In the genomic region with DNA sequence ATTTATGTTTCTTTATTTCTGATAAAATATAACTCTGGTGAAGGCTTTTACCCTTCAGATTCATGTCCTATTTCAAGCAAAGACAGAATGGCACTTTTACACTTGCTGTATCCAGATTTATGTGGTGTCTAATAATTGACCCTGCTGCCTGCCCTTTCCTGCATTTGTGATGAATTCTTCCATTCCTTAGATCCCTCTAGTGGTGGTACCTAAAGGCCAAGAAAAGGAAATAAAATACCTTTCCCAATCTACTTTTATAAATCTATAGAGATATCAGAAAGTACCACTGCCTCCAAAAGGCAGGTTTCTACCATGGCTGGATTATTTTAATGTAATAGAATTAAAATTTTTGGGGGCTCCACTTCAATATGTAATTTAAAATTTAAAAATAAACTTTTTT, we compare ENCODE assay signal across 16 cellular contexts. TPM values are rescaled to one million over a fixed set of nuclear protein-coding genes. Genes with fewer than 3 reads are reported as not detected.
DNase-seq lines count a peak whose midpoint lies in the region; ATAC-seq, FAIRE-seq and TF ChIP-seq lines count a peak whose summit lies in the region.
"Had no signal": no experiment of that assay in that cellular context is flagged by ENCODE, and none has a peak within 500 bp of the region (broad histone marks: within the 10 kb centered on the region; RNA-seq: fewer than 3 reads in every experiment).

No MANE protein-coding gene starts in this region.

- no peak overlapping the region for H3K9ac ChIP-seq in astrocyte (ENCODE audit: low read length)

- H3K4me1 Mint-ChIP-seq in GM23338, result no peaks in the 10 kb centered on the region
- peaks cover 4% of the 10 kb centered on the region for H3K4me1 Mint-ChIP-seq in astrocyte (ENCODE audit: low read depth, unreplicated experiment)
- H3K4me1 Mint-ChIP-seq in CD14-positive monocyte, result no peaks in the 10 kb centered on the region
- H3K4me1 Mint-ChIP-seq: activated CD4-positive, alpha-beta memory T cell treated with anti-CD3 and anti-CD28 coated beads, Interleukin-2, amount 10 ng/mL, durations not matched to agents 7 days and 5 days; stimulated activated effector memory CD8-positive, alpha-beta T cell treated with anti-CD3 and anti-CD28 coated beads, Interleukin-12 subunit alpha, Interleukin-12 subunit beta, amount 100 ng/mL, for 72 hours had no signal

- H3K27me3 ChIP-seq in GM23338 (ENCODE audit: insufficient read depth) (no peaks in the 10 kb centered on the region), astrocyte (ENCODE audit: insufficient read depth, low read length) (no peaks in the 10 kb centered on the region)
- H3K27me3 ChIP-seq: gastrocnemius medialis had no signal

- H3K4me3 ChIP-seq in GM23338 (no peak overlapping the region), astrocyte (ENCODE audit: insufficient read depth, low read depth, low read length) (no peak overlapping the region), foreskin fibroblast (ENCODE audit: low read depth in 1 of 2, low read length in 2 of 2) (no peak overlapping the region)
- H3K4me3 ChIP-seq: gastrocnemius medialis, SK-N-MC had no signal

- no peaks in the 10 kb centered on the region for H3K9me2 ChIP-seq in GM23338 (ENCODE audit: insufficient read depth)

- H3K4me2 ChIP-seq in GM23338 (no peak overlapping the region), astrocyte (ENCODE audit: low read length) (no peak overlapping the region)

- H3K36me3 ChIP-seq in GM23338 (ENCODE audit: insufficient read depth) (no peaks in the 10 kb centered on the region), astrocyte (ENCODE audit: insufficient read depth, low read length) (no peaks in the 10 kb centered on the region)
- H3K36me3 ChIP-seq: gastrocnemius medialis had no signal

- H3K4me1 ChIP-seq in GM23338 (ENCODE audit: insufficient read depth), result no peaks in the 10 kb centered on the region
- no peaks in the 10 kb centered on the region for H3K4me1 ChIP-seq in astrocyte (ENCODE audit: insufficient read depth, low read length)
- H3K4me1 ChIP-seq: gastrocnemius medialis had no signal

- DNase-seq in AG08395 (ENCODE audit: low spot score) (peak; percentile 13), GM23338 (ENCODE audit: low spot score) (no peak), astrocyte (ENCODE audit: low read depth) (no peak), foreskin fibroblast (peak in 1 of 2 donors; percentile 34), HTR-8/SVneo (ENCODE audit: insufficient read length, low spot score) (no peak), CD14-positive monocyte (ENCODE audit: low spot score) (no peak)
- DNase-seq: activated CD4-positive, alpha-beta memory T cell treated with anti-CD3 and anti-CD28 coated beads, Interleukin-2, amount 10 ng/mL, durations not matched to agents 7 days and 5 days; C1 segment of cervical spinal cord; gastrocnemius medialis; NCI-H1694; NCI-H446 had no signal

- H3K79me2 ChIP-seq in GM23338 (replicated peaks; ENCODE audit: insufficient read depth) (no peaks in the 10 kb centered on the region), astrocyte (ENCODE audit: insufficient read depth, low read length) (no peaks in the 10 kb centered on the region)

- no peak for FAIRE-seq in astrocyte (lab: Jason Lieb, UNC)
- FAIRE-seq in HTR-8/SVneo (lab: Jason Lieb, UNC), result no peak

- no peaks in the 10 kb centered on the region for H3K9me3 ChIP-seq in astrocyte (ENCODE audit: insufficient read depth, low read depth, low read length)
- H3K9me3 ChIP-seq: gastrocnemius medialis had no signal

- intact Hi-C loops in CD14-positive monocyte (cut with micrococcal nuclease), result no loop called here

- H4K20me1 ChIP-seq in GM23338 (replicated peaks; ENCODE audit: insufficient read depth), result no peaks in the 10 kb centered on the region
- H4K20me1 ChIP-seq in astrocyte (ENCODE audit: insufficient read depth, low read length), result no peaks in the 10 kb centered on the region

- H3F3A ChIP-seq in GM23338 (replicated peaks; ENCODE audit: low read depth), result no peaks in the 10 kb centered on the region

- H3K27me3 Mint-ChIP-seq in GM23338 (ENCODE audit: insufficient read depth, low read depth, poor library complexity) (no peaks in the 10 kb centered on the region), astrocyte (ENCODE audit: low read depth, unreplicated experiment) (no peaks in the 10 kb centered on the region), CD14-positive monocyte (ENCODE audit: low read depth in 3 of 3) (peaks cover 0 to 2% (median 0%) of the 10 kb centered on the region in 3 donors)
- H3K27me3 Mint-ChIP-seq: activated CD4-positive, alpha-beta memory T cell treated with anti-CD3 and anti-CD28 coated beads, Interleukin-2, amount 10 ng/mL, durations not matched to agents 7 days and 5 days; dendritic cell treated with granulocyte-macrophage colony-stimulating factor and Interleukin-4, amounts not matched to agents 40 ng/mL and 50 ng/mL, for 4 days had no signal

- H3K36me3 Mint-ChIP-seq in GM23338 (ENCODE audit: low read depth), result no peaks in the 10 kb centered on the region
- peaks cover 2% of the 10 kb centered on the region for H3K36me3 Mint-ChIP-seq in astrocyte (ENCODE audit: low read depth, unreplicated experiment)
- no peaks in the 10 kb centered on the region for H3K36me3 Mint-ChIP-seq in CD14-positive monocyte
- H3K36me3 Mint-ChIP-seq: stimulated activated effector memory CD8-positive, alpha-beta T cell treated with anti-CD3 and anti-CD28 coated beads, Interleukin-12 subunit alpha, Interleukin-12 subunit beta, amount 100 ng/mL, for 72 hours had no signal

- TF ChIP-seq CTCF in GM23338 (conservative IDR thresholded peaks at IDR 0.05; ENCODE audit: low read depth in 2 of 2), result peak; percentile 40 to 47; a peak in 3 of 4 replicates
- TF ChIP-seq CTCF in astrocyte (IDR thresholded peaks at IDR 0.05; ENCODE audit: insufficient read depth, low read depth, low read length), result peak; percentile 31
- peak; percentile 33 for TF ChIP-seq CTCF in foreskin fibroblast (IDR thresholded peaks at IDR 0.05; ENCODE audit: low read depth, low read length)
- no peak for TF ChIP-seq CTCF in CD14-positive monocyte (IDR thresholded peaks at IDR 0.05)

- H3K4me3 Mint-ChIP-seq in GM23338 (no peak overlapping the region), astrocyte (ENCODE audit: unreplicated experiment) (no peak overlapping the region), CD14-positive monocyte (no peak overlapping the region)
- H3K4me3 Mint-ChIP-seq: activated CD4-positive, alpha-beta memory T cell treated with anti-CD3 and anti-CD28 coated beads, Interleukin-2, amount 10 ng/mL, durations not matched to agents 7 days and 5 days; dendritic cell treated with granulocyte-macrophage colony-stimulating factor and Interleukin-4, amounts not matched to agents 40 ng/mL and 50 ng/mL, for 4 days; stimulated activated effector memory CD8-positive, alpha-beta T cell treated with anti-CD3 and anti-CD28 coated beads, Interleukin-12 subunit alpha, Interleukin-12 subunit beta, amount 100 ng/mL, for 72 hours had no signal

- ATAC-seq in GM23338 (no peak), GM21423 (IDR thresholded peaks at IDR 0.05; ENCODE audit: unreplicated experiment) (no peak), GM19324 (IDR thresholded peaks at IDR 0.05; ENCODE audit: low FRiP score, unreplicated experiment) (no peak)
- ATAC-seq: gastrocnemius medialis; stimulated activated effector memory CD8-positive, alpha-beta T cell treated with anti-CD3 and anti-CD28 coated beads, Interleukin-12 subunit alpha, Interleukin-12 subunit beta, amount 100 ng/mL, for 72 hours had no signal

- H3K27ac ChIP-seq in GM23338 (ENCODE audit: low read depth) (no peak overlapping the region), astrocyte (ENCODE audit: low read depth, low read length) (no peak overlapping the region)
- H3K27ac ChIP-seq: gastrocnemius medialis, SK-N-MC had no signal

- H2AFZ ChIP-seq in GM23338 (no peak overlapping the region), astrocyte (ENCODE audit: low read depth, low read length) (no peak overlapping the region)

- H3K27ac Mint-ChIP-seq in GM23338, result no peak overlapping the region
- no peak overlapping the region for H3K27ac Mint-ChIP-seq in astrocyte (ENCODE audit: unreplicated experiment)
- no peak overlapping the region for H3K27ac Mint-ChIP-seq in CD14-positive monocyte
- H3K27ac Mint-ChIP-seq: activated CD4-positive, alpha-beta memory T cell treated with anti-CD3 and anti-CD28 coated beads, Interleukin-2, amount 10 ng/mL, durations not matched to agents 7 days and 5 days; dendritic cell treated with granulocyte-macrophage colony-stimulating factor and Interleukin-4, amounts not matched to agents 40 ng/mL and 50 ng/mL, for 4 days; stimulated activated effector memory CD8-positive, alpha-beta T cell treated with anti-CD3 and anti-CD28 coated beads, Interleukin-12 subunit alpha, Interleukin-12 subunit beta, amount 100 ng/mL, for 72 hours had no signal

- H3K9me3 Mint-ChIP-seq in GM23338 (no peaks in the 10 kb centered on the region), astrocyte (ENCODE audit: unreplicated experiment) (no peaks in the 10 kb centered on the region), CD14-positive monocyte (peaks cover 0 to 4% (median 2%) of the 10 kb centered on the region in 7 donors)
- H3K9me3 Mint-ChIP-seq: activated CD4-positive, alpha-beta memory T cell treated with anti-CD3 and anti-CD28 coated beads, Interleukin-2, amount 10 ng/mL, durations not matched to agents 7 days and 5 days; dendritic cell treated with granulocyte-macrophage colony-stimulating factor and Interleukin-4, amounts not matched to agents 40 ng/mL and 50 ng/mL, for 4 days; stimulated activated effector memory CD8-positive, alpha-beta T cell treated with anti-CD3 and anti-CD28 coated beads, Interleukin-12 subunit alpha, Interleukin-12 subunit beta, amount 100 ng/mL, for 72 hours had no signal

TF ChIP-seq in GM23338, 12 proteins besides CTCF, POLR2A, EP300 and RAD21 (continues in another document):
- TF ChIP-seq NANOG (IDR thresholded peaks at IDR 0.05; ENCODE audit: borderline replicate concordance) (no peak), EZH2phosphoT487 (IDR thresholded peaks at IDR 0.05; ENCODE audit: unreplicated experiment) (no peak), EZH2 (IDR thresholded peaks at IDR 0.05; ENCODE audit: low read depth, unreplicated experiment) (no peak), POLR2AphosphoS5 (IDR thresholded peaks at IDR 0.05; ENCODE audit: low read depth) (no peak), ZNF114 (CRISPR knock-in tag; IDR thresholded peaks at IDR 0.05) (no peak), CREB1 (CRISPR knock-in tag; IDR thresholded peaks at IDR 0.05; ENCODE audit: low read depth) (no peak), STAT1 (IDR thresholded peaks at IDR 0.05; ENCODE audit: unreplicated experiment) (no peak), JUNB (IDR thresholded peaks at IDR 0.05; ENCODE audit: unreplicated experiment) (no peak)

RNA-seq across cellular contexts. Expression of gene CCDC81, which starts 34.2 kb away (rescaled TPM):
- total RNA-seq in GM23338 (2014; rRNA removed; shearing (Covaris generic)), result 0.43 and 4.3 TPM in 2 replicates
- polyA plus RNA-seq in GM23338 (2016; fragmentation: Nextera tagmentation; extraction: Ambion mirVana) (0.37 and 0.83 TPM in 2 replicates), CD14-positive monocyte (under 1 TPM; 0.11 to 0.24 TPM)
- total RNA-seq in astrocyte, result 4.3 and 4.5 TPM in 2 replicates
